8 cellular contexts compared by ENCODE assay signal in the genomic region with DNA sequence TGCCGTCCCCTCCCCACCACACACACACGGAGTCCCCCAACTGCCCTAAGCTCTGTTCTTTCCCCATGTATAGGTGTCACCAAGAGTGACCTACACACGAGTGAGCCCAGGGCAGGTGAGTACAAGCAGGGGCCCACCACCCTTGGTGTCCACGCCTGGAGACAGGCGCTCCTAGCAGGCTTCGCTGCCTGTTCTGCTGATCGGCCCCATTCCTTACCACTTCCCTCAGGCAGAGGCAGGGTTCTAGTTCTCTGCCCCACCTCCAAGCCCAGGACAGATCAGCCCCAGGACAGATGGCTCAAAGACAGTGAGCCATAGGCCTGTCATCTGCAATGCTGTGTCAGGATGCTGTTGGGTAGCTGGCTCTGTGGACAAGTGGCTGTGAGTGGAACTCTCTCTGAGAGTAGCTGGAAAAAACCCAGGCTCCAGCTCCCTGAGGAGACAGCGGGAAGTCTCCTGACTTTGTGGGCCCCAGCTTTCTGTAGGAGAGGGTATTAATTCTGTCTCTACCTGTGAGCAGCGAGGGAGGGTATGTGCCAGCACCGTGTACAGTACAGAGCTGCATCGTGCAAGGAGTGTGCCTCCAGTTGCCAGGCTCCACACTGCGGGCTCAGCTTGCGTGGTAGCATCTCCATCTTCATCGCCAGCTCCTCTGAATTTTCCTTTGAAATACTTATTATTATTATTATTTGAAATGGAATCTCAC. TPM values are rescaled to one million over a fixed set of nuclear protein-coding genes. Genes with fewer than 3 reads are reported as not detected.
DNase-seq lines count a peak whose midpoint lies in the region; ATAC-seq and TF ChIP-seq lines count a peak whose summit lies in the region.

No MANE protein-coding gene starts in this region.

- no peak for TF ChIP-seq EP300 in neural cell (conservative IDR thresholded peaks at IDR 0.05; ENCODE audit: poor library complexity, severe bottlenecking)

- H3K4me3 ChIP-seq in DND-41 (ENCODE audit: low read depth in 1 of 2, low read length in 2 of 2) (peak overlapping the region; percentile 67 to 84), neural cell (ENCODE audit: low read length) (peak overlapping the region; percentile 84)
- peak overlapping the region; percentile 72 for H3K4me3 ChIP-seq in effector memory CD4-positive, alpha-beta T cell (ENCODE audit: insufficient read depth, low read depth, low read length, poor library complexity, severe bottlenecking)

- no peak for DNase-seq in DND-41
- peak; percentile 19 for DNase-seq in NCI-H82 treated with DMSO at 0.1 percent for 48 hours (lab: John Stamatoyannopoulos, UW; ENCODE audit: unreplicated experiment)
- DNase-seq in effector memory CD4-positive, alpha-beta T cell: no peak
- no peak for DNase-seq in GM20000 (ENCODE audit: low spot score)
- DNase-seq in SIG-M5 (lab: John Stamatoyannopoulos, UW): no peak

- TF ChIP-seq CTCF in DND-41 (IDR thresholded peaks at IDR 0.05; ENCODE audit: borderline replicate concordance, extremely low read depth, low read length, poor library complexity, severe bottlenecking) (peak; percentile 5), neural cell (IDR thresholded peaks at IDR 0.05; ENCODE audit: poor library complexity, severe bottlenecking) (no peak), GM20000 (IDR thresholded peaks at IDR 0.05; ENCODE audit: extremely low read depth, missing control alignments) (no peak)

- H3K36me3 ChIP-seq in DND-41 (ENCODE audit: insufficient read depth, low read length) (peaks cover 27% of the 10 kb centered on the region), neural cell (ENCODE audit: insufficient read depth, low read length) (no peaks in the 10 kb centered on the region)
- H3K36me3 ChIP-seq in effector memory CD4-positive, alpha-beta T cell (ENCODE audit: control insufficient read depth, insufficient read depth, low read length): peaks cover 6% of the 10 kb centered on the region

- H3K4me1 ChIP-seq in DND-41 (ENCODE audit: insufficient read depth, low read length): peaks cover 50% of the 10 kb centered on the region
- peaks cover 22% of the 10 kb centered on the region for H3K4me1 ChIP-seq in effector memory CD4-positive, alpha-beta T cell (ENCODE audit: control insufficient read depth, insufficient read depth, low read length, poor library complexity, severe bottlenecking)

- no peaks in the 10 kb centered on the region for H3K9me2 ChIP-seq in neural cell (ENCODE audit: insufficient read depth, low read length)

- no peaks in the 10 kb centered on the region for H3F3A ChIP-seq in neural cell (ENCODE audit: insufficient read depth, low read length, poor library complexity, severe bottlenecking)

- H3K4me2 ChIP-seq in DND-41 (ENCODE audit: insufficient read depth, low read length) (peak overlapping the region; percentile 96), neural cell (ENCODE audit: low read length) (no peak overlapping the region)

- peak overlapping the region; percentile 90 for H3K27ac ChIP-seq in DND-41 (ENCODE audit: low read length)
- H3K27ac ChIP-seq in effector memory CD4-positive, alpha-beta T cell (ENCODE audit: insufficient read depth, low read length, poor library complexity, severe bottlenecking): peak overlapping the region; percentile 32
- H3K27ac ChIP-seq in neural cell (ENCODE audit: low read length): no peak overlapping the region

- H3K27me3 ChIP-seq in DND-41 (ENCODE audit: insufficient read depth, low read length, poor library complexity) (peaks cover 9% of the 10 kb centered on the region), neural cell (ENCODE audit: insufficient read depth, low read depth, low read length) (peaks cover 38% of the 10 kb centered on the region)
- H3K27me3 ChIP-seq in effector memory CD4-positive, alpha-beta T cell (replicated peaks; ENCODE audit: control insufficient read depth, insufficient read depth, low read length, poor library complexity, severe bottlenecking): no peaks in the 10 kb centered on the region

- no peak for ATAC-seq in DND-41 (ENCODE audit: insufficient read depth, low read depth)
- ATAC-seq in GM18870 (IDR thresholded peaks at IDR 0.05; ENCODE audit: unreplicated experiment): no peak
- no peak for ATAC-seq in GM18868 (IDR thresholded peaks at IDR 0.05; ENCODE audit: unreplicated experiment)

- H3K9me3 ChIP-seq in DND-41 (ENCODE audit: insufficient read depth, low read length, severe bottlenecking) (no peaks in the 10 kb centered on the region), neural cell (ENCODE audit: low read length) (no peaks in the 10 kb centered on the region)
- no peaks in the 10 kb centered on the region for H3K9me3 ChIP-seq in effector memory CD4-positive, alpha-beta T cell (ENCODE audit: control insufficient read depth, low read length)

- peak overlapping the region; percentile 92 for H2AFZ ChIP-seq in DND-41 (ENCODE audit: low read depth, low read length)
- H2AFZ ChIP-seq in neural cell (ENCODE audit: low read depth, low read length): no peak overlapping the region

- H3K9ac ChIP-seq in DND-41 (ENCODE audit: low read depth, low read length): peak overlapping the region; percentile 92
- H3K9ac ChIP-seq in neural cell (ENCODE audit: low read length): peak overlapping the region; percentile 51

- H3K79me2 ChIP-seq in DND-41 (ENCODE audit: insufficient read depth, low read length) (peaks cover 38% of the 10 kb centered on the region), neural cell (replicated peaks; ENCODE audit: insufficient read depth, low read length) (no peaks in the 10 kb centered on the region)

- H4K20me1 ChIP-seq in DND-41 (ENCODE audit: insufficient read depth, low read length) (peaks cover 35% of the 10 kb centered on the region), neural cell (ENCODE audit: insufficient read depth) (no peaks in the 10 kb centered on the region)

- no peak for TF ChIP-seq RAD21 in neural cell (conservative IDR thresholded peaks at IDR 0.05)

TF ChIP-seq in neural cell, 6 proteins besides CTCF, POLR2A, EP300 and RAD21:
- TF ChIP-seq POLR2AphosphoS5 (IDR thresholded peaks at IDR 0.05) (no peak), REST (IDR thresholded peaks at IDR 0.05; ENCODE audit: borderline replicate concordance) (no peak), TAF1 (IDR thresholded peaks at IDR 0.05; ENCODE audit: low read depth) (no peak), MXI1 (conservative IDR thresholded peaks at IDR 0.05; ENCODE audit: poor library complexity, severe bottlenecking) (no peak), EZH2 (IDR thresholded peaks at IDR 0.05; ENCODE audit: borderline replicate concordance, insufficient read depth, low read length, poor library complexity, severe bottlenecking) (no peak), SMC3 (conservative IDR thresholded peaks at IDR 0.05; ENCODE audit: poor library complexity) (no peak)

RNA-seq across cellular contexts. Expression of gene TP53I13, which starts 0.9 kb away (rescaled TPM):
- polyA plus RNA-seq in neural cell: 18.4 and 23.3 TPM in 2 replicates
- polyA minus RNA-seq in neural cell: 7.1 and 7.5 TPM in 2 replicates

RNA-seq across cellular contexts. Expression of gene ABHD15, which starts 2.6 kb away (rescaled TPM):
- 0.14 and 0.21 TPM in 2 replicates for polyA plus RNA-seq in neural cell
- 0.24 and 0.46 TPM in 2 replicates for polyA minus RNA-seq in neural cell

RNA-seq across cellular contexts. Expression of gene GIT1, which starts 20.1 kb away (rescaled TPM):
- 20.5 and 41.4 TPM in 2 replicates for polyA plus RNA-seq in neural cell
- polyA minus RNA-seq in neural cell: 40.1 and 42.1 TPM in 2 replicates

RNA-seq across cellular contexts. Expression of gene ANKRD13B, which starts 23.5 kb away (rescaled TPM):
- 35.0 and 42.7 TPM in 2 replicates for polyA plus RNA-seq in neural cell
- polyA minus RNA-seq in neural cell: 34.0 and 38.2 TPM in 2 replicates

RNA-seq across cellular contexts. Expression of gene CORO6, which starts 53.3 kb away (rescaled TPM):
- polyA plus RNA-seq in neural cell: 1.2 and 4.3 TPM in 2 replicates
- 1.0 and 2.4 TPM in 2 replicates for polyA minus RNA-seq in neural cell
